Comparison of ENCODE assay signal across 8 cellular contexts in the genomic region with DNA sequence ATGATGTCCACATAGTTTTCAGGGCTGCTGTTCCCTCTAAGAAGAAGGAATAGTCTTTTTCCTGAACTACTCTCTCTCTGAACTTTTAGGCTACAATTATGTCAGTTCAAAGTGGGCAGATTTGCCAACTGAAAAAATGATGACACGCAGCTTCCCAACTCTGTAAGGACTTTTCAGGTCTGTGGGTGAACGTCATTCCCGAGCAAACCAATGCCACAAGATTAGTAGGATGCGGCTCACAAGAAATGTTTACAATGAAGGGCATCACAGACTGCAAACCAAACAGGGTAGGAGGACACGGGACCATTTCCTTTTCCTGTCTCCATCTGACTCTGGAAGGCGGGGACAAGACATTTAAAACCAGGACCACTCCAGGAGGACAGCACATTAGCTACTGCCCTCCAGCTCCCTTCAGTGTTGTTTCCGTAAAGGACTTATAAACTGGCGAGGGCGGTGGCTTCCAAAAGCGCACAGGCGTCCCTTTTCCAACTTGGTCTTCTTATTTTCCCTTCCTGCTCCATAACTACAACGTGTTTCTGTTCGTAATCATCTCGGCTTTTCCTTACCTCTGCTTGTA. TPM values are rescaled to one million over a fixed set of nuclear protein-coding genes. Genes with fewer than 3 reads are reported as not detected.
DNase-seq lines count a peak whose midpoint lies in the region; ATAC-seq and TF ChIP-seq lines count a peak whose summit lies in the region.

No MANE protein-coding gene starts in this region.

- peak overlapping the region; percentile 97 for H3K27ac Mint-ChIP-seq in activated CD4-positive, alpha-beta T cell treated with anti-CD3 and anti-CD28 coated beads for 36 hours

- 0 to 1% methylated on average over 14 of the region's 14 CpGs for WGBS in GM23248 (ENCODE audit: low coverage in 1 of 2, low lambda C conversion rate in 2 of 2, missing lambda C conversion rate in 2 of 2), 2 experiments
- 1% methylated on average over 14 of the region's 14 CpGs for WGBS in adipose tissue, 3 donors

- intact Hi-C loops in activated CD4-positive, alpha-beta T cell treated with anti-CD3 and anti-CD28 coated beads for 36 hours (cut with DNase I, micrococcal nuclease) = loop anchor here (1.0 to 5.0 kb wide), 9 partner anchors 92 to 885 kb away; a partner anchor contains a TSS
- intact Hi-C loops in left cardiac atrium (cut with DNase I) = loop anchor here in 1 of 2 donors (10.0 kb wide), 1 partner anchor 78 kb away; no protein-coding TSS in a partner anchor

- peak overlapping the region; percentile 94 for H3K4me3 Mint-ChIP-seq in activated CD4-positive, alpha-beta T cell treated with anti-CD3 and anti-CD28 coated beads for 36 hours

- H3K4me1 ChIP-seq in GM23248 (ENCODE audit: insufficient read depth) (peaks cover 21% of the 10 kb centered on the region), parathyroid adenoma (peaks cover 8% of the 10 kb centered on the region)

- H3K36me3 ChIP-seq in GM23248 (ENCODE audit: low read depth) (no peaks in the 10 kb centered on the region), parathyroid adenoma (ENCODE audit: control insufficient read depth, insufficient read depth, low read length) (no peaks in the 10 kb centered on the region)

- no peaks in the 10 kb centered on the region for H3K36me3 Mint-ChIP-seq in activated CD4-positive, alpha-beta T cell treated with anti-CD3 and anti-CD28 coated beads for 36 hours (ENCODE audit: low read depth)

- H3K4me3 ChIP-seq in GM23248 = peak overlapping the region; percentile 87
- peak overlapping the region; percentile 99 for H3K4me3 ChIP-seq in parathyroid adenoma (ENCODE audit: low read depth, low read length)

- no peaks in the 10 kb centered on the region for H3K9me3 Mint-ChIP-seq in activated CD4-positive, alpha-beta T cell treated with anti-CD3 and anti-CD28 coated beads for 36 hours (ENCODE audit: low read depth)

- peak overlapping the region; percentile 77 for H3K4me2 ChIP-seq in GM23248 (ENCODE audit: unreplicated experiment)
- peak overlapping the region; percentile 93 for H3K4me2 ChIP-seq in parathyroid adenoma (ENCODE audit: low read length)

- H3K9ac ChIP-seq in GM23248 (peak overlapping the region; percentile 98), parathyroid adenoma (peak overlapping the region; percentile 99)

- H3K4me1 Mint-ChIP-seq in activated CD4-positive, alpha-beta T cell treated with anti-CD3 and anti-CD28 coated beads for 36 hours = peaks cover 60% of the 10 kb centered on the region

- H3K9me3 ChIP-seq in GM23248 (ENCODE audit: low read depth) = no peaks in the 10 kb centered on the region
- H3K9me3 ChIP-seq in parathyroid adenoma (ENCODE audit: control insufficient read depth, low read length) = no peaks in the 10 kb centered on the region

- no peak for TF ChIP-seq CTCF in parathyroid adenoma (IDR thresholded peaks at IDR 0.05)

- H4K20me1 ChIP-seq in GM23248 (ENCODE audit: insufficient read depth) = peaks cover 6% of the 10 kb centered on the region; the same call in 1 of the 2 replicates

- H3K79me2 ChIP-seq in GM23248 (ENCODE audit: insufficient read depth) = peaks cover 44% of the 10 kb centered on the region
- peaks cover 27% of the 10 kb centered on the region for H3K79me2 ChIP-seq in parathyroid adenoma

- H3K27me3 Mint-ChIP-seq in activated CD4-positive, alpha-beta T cell treated with anti-CD3 and anti-CD28 coated beads for 36 hours = no peaks in the 10 kb centered on the region

- H3K27ac ChIP-seq in GM23248 = peak overlapping the region; percentile 95
- peak overlapping the region; percentile 21 for H3K27ac ChIP-seq in adipose tissue (ENCODE audit: low read depth, low read length)
- H3K27ac ChIP-seq in parathyroid adenoma = peak overlapping the region; percentile 96

- H3K27me3 ChIP-seq in GM23248 (replicated peaks; ENCODE audit: insufficient read depth) (no peaks in the 10 kb centered on the region), parathyroid adenoma (ENCODE audit: control insufficient read depth, insufficient read depth, low read length) (no peaks in the 10 kb centered on the region)

- H3K9me2 ChIP-seq in GM23248 (ENCODE audit: insufficient read depth) = no peaks in the 10 kb centered on the region

- in situ Hi-C loops in GM23248 (cut with MboI) = no loop called here

- H3F3A ChIP-seq in GM23248 (ENCODE audit: insufficient read depth) = peaks cover 18% of the 10 kb centered on the region

- H2AFZ ChIP-seq in GM23248 = peak overlapping the region; percentile 93
- H2AFZ ChIP-seq in parathyroid adenoma = peak overlapping the region; percentile 100

- CTCF ChIA-PET in activated CD4-positive, alpha-beta T cell treated with anti-CD3 and anti-CD28 coated beads for 36 hours (lab: Charles Lee) = interaction anchor here (0.6 to 1.5 kb wide), 7 partner anchors 9 to 50 kb away, joined by 3 to 6 read pairs (median 4); no protein-coding TSS in a partner anchor

- peak; percentile 30 for ATAC-seq in activated CD4-positive, alpha-beta T cell treated with anti-CD3 and anti-CD28 coated beads for 36 hours
- ATAC-seq in left cardiac atrium = peak; percentile 57 to 64

- POLR2A ChIA-PET in activated CD4-positive, alpha-beta T cell treated with anti-CD3 and anti-CD28 coated beads for 36 hours (lab: Charles Lee) = interaction anchor here (0.6 to 1.3 kb wide), 4 partner anchors 32 to 229 kb away, joined by 3 to 6 read pairs (median 4); no protein-coding TSS in a partner anchor

- no peak for DNase-seq in activated CD4-positive, alpha-beta T cell treated with anti-CD3 and anti-CD28 coated beads for 36 hours
- DNase-seq in activated CD4-positive, alpha-beta T cell treated with anti-CD3 and anti-CD28 coated beads, Interleukin-2, amount 50 U/mL, for 4 hours = no peak
- DNase-seq in GM23248 (peak; percentile 86), MV-4-11 (lab: John Stamatoyannopoulos, UW) (peak; percentile 53), left cardiac atrium (no peak), NCI-H2171 (lab: John Stamatoyannopoulos, UW) (no peak)

RNA-seq across cellular contexts. Expression of a gene that starts 0.5 kb away (rescaled TPM):
- 10 to 100 TPM; 40.1 to 42.9 TPM for total RNA-seq in activated CD4-positive, alpha-beta T cell treated with anti-CD3 and anti-CD28 coated beads for 36 hours
- 30.2 and 35.7 TPM in 2 replicates for total RNA-seq in GM23248 (2014; rRNA removed; shearing (Covaris generic))
- polyA plus RNA-seq in GM23248 (2016; fragmentation: Nextera tagmentation; extraction: Ambion mirVana) (26.4 and 32.1 TPM in 2 replicates), adipose tissue (10 to 100 TPM in 2 of 3 donors, 1 to 10 TPM in 1; 6.5 to 13.7 (median 13.6) TPM)
- total RNA-seq in left cardiac atrium = 10 to 100 TPM; 39.7 to 48.3 TPM

Comparison
In these comparisons a context has a peak if more than half of its experiments do, and no peak if none do; other contexts are left out.
1. DNase-seq: peak in GM23248 (single experiment) and MV-4-11 (single experiment); none in activated CD4-positive, alpha-beta T cell treated with anti-CD3 and anti-CD28 coated beads for 36 hours (single experiment), activated CD4-positive, alpha-beta T cell treated with anti-CD3 and anti-CD28 coated beads, Interleukin-2, amount 50 U/mL, for 4 hours (0 of 2), left cardiac atrium (single experiment) and NCI-H2171 (single experiment).
2. H3K27ac ChIP-seq: peak in every context shown above with its lines; median percentile 96 in parathyroid adenoma; 95 in GM23248; 21 in adipose tissue.